ENCODE assay signal across 11 cellular contexts in genomic region chr1:25017436-25018109, GRCh38.
DNase-seq lines count a peak whose midpoint lies in the region; ATAC-seq and TF ChIP-seq lines count a peak whose summit lies in the region.
"Had no signal": no experiment of that assay in that cellular context is flagged by ENCODE, and none has a peak within 500 bp of the region (broad histone marks: within the 10 kb centered on the region; RNA-seq: fewer than 3 reads in every experiment).

No MANE protein-coding gene starts in this region.

- peak; percentile 67 for DNase-seq in activated CD4-positive, alpha-beta T cell treated with anti-CD3 and anti-CD28 coated beads, Interleukin-2, amount 10 ng/mL, durations not matched to agents 24 days and 14 days
- DNase-seq in activated CD4-positive, alpha-beta T cell treated with anti-CD3 and anti-CD28 coated beads for 4 hours: no peak
- DNase-seq in SJSA1 (ENCODE audit: low read depth in 1 of 2, low spot score in 2 of 2) (peak; percentile 59 to 66), retinal pigment epithelial cell (ENCODE audit: low read depth) (no peak), uterus (no peak)
- no peak for DNase-seq in effector memory CD8-positive, alpha-beta T cell
- no peak for DNase-seq in stimulated activated CD4-positive, alpha-beta T cell treated with anti-CD3 and anti-CD28 coated beads, Interleukin-4, amount 100 ng/mL, for 4 hours
- DNase-seq: dorsolateral prefrontal cortex had no signal

- TF ChIP-seq POLR2A in uterus (IDR thresholded peaks at IDR 0.05): no peak

- H3K36me3 ChIP-seq in SJSA1 (no peaks in the 10 kb centered on the region), uterus (no peaks in the 10 kb centered on the region)
- H3K36me3 ChIP-seq: thoracic aorta had no signal

- peaks cover 6% of the 10 kb centered on the region for H3K36me3 Mint-ChIP-seq in activated CD4-positive, alpha-beta T cell treated with anti-CD3 and anti-CD28 coated beads, Interleukin-2, amount 10 ng/mL, durations not matched to agents 24 days and 14 days (ENCODE audit: low read depth)
- peaks cover 8% of the 10 kb centered on the region for H3K36me3 Mint-ChIP-seq in effector memory CD8-positive, alpha-beta T cell (ENCODE audit: insufficient read depth)

- H3K4me1 Mint-ChIP-seq in activated CD4-positive, alpha-beta T cell treated with anti-CD3 and anti-CD28 coated beads, Interleukin-2, amount 10 ng/mL, durations not matched to agents 24 days and 14 days: peaks cover 54% of the 10 kb centered on the region
- H3K4me1 Mint-ChIP-seq in effector memory CD8-positive, alpha-beta T cell (ENCODE audit: low read depth in 2 of 2): peaks cover 38 to 49% of the 10 kb centered on the region in 2 donors

- H3K27me3 Mint-ChIP-seq in activated CD4-positive, alpha-beta T cell treated with anti-CD3 and anti-CD28 coated beads, Interleukin-2, amount 10 ng/mL, durations not matched to agents 24 days and 14 days: no peaks in the 10 kb centered on the region
- H3K27me3 Mint-ChIP-seq in effector memory CD8-positive, alpha-beta T cell: no peaks in the 10 kb centered on the region

- H3K27ac ChIP-seq in SJSA1 (peak overlapping the region; percentile 32; the same call in 1 of the 2 replicates), uterus (no peak overlapping the region)
- H3K27ac ChIP-seq: thoracic aorta had no signal

- H3K4me3 ChIP-seq in SJSA1 (no peak overlapping the region), retinal pigment epithelial cell (ENCODE audit: low read length) (no peak overlapping the region), uterus (no peak overlapping the region)
- H3K4me3 ChIP-seq: A549, dorsolateral prefrontal cortex, thoracic aorta had no signal

- peak overlapping the region; percentile 32 for H3K4me3 Mint-ChIP-seq in activated CD4-positive, alpha-beta T cell treated with anti-CD3 and anti-CD28 coated beads, Interleukin-2, amount 10 ng/mL, durations not matched to agents 24 days and 14 days
- peak overlapping the region in 1 of 2 donors; percentile 58 for H3K4me3 Mint-ChIP-seq in effector memory CD8-positive, alpha-beta T cell

- no peaks in the 10 kb centered on the region for H3K27me3 ChIP-seq in SJSA1 (replicated peaks)
- no peaks in the 10 kb centered on the region for H3K27me3 ChIP-seq in uterus

- TF ChIP-seq CTCF in retinal pigment epithelial cell (conservative IDR thresholded peaks at IDR 0.05; ENCODE audit: low read depth, low read length) (peak; percentile 8), uterus (IDR thresholded peaks at IDR 0.05) (no peak)

- H3K27ac Mint-ChIP-seq in activated CD4-positive, alpha-beta T cell treated with anti-CD3 and anti-CD28 coated beads, Interleukin-2, amount 10 ng/mL, durations not matched to agents 24 days and 14 days: peak overlapping the region; percentile 77
- H3K27ac Mint-ChIP-seq in effector memory CD8-positive, alpha-beta T cell: peak overlapping the region; percentile 71 to 89

- H3K9me3 Mint-ChIP-seq in activated CD4-positive, alpha-beta T cell treated with anti-CD3 and anti-CD28 coated beads, Interleukin-2, amount 10 ng/mL, durations not matched to agents 24 days and 14 days: no peaks in the 10 kb centered on the region
- no peaks in the 10 kb centered on the region for H3K9me3 Mint-ChIP-seq in effector memory CD8-positive, alpha-beta T cell

- no peaks in the 10 kb centered on the region for H3K9me3 ChIP-seq in SJSA1 (replicated peaks)
- no peaks in the 10 kb centered on the region for H3K9me3 ChIP-seq in uterus
- H3K9me3 ChIP-seq: A549, thoracic aorta had no signal

- peaks cover 20% of the 10 kb centered on the region for H3K4me1 ChIP-seq in SJSA1 (replicated peaks)
- H3K4me1 ChIP-seq in uterus: no peaks in the 10 kb centered on the region

- ATAC-seq in effector memory CD8-positive, alpha-beta T cell (replicated peaks): peak; percentile 5
- ATAC-seq in HG02678 (IDR thresholded peaks at IDR 0.05; ENCODE audit: unreplicated experiment): no peak

- intact Hi-C loops in activated CD4-positive, alpha-beta T cell treated with anti-CD3 and anti-CD28 coated beads, Interleukin-2, amount 10 ng/mL, durations not matched to agents 24 days and 14 days (cut with micrococcal nuclease): no loop called here
- intact Hi-C loops in uterus (cut with DNase I; ENCODE audit: low total_unique reads): no loop called here

Comparison
In these comparisons a context has a peak if more than half of its experiments do, and no peak if none do; other contexts are left out.
1. DNase-seq: peak in activated CD4-positive, alpha-beta T cell treated with anti-CD3 and anti-CD28 coated beads, Interleukin-2, amount 10 ng/mL, durations not matched to agents 24 days and 14 days (single experiment) and SJSA1 (2 of 2); none in activated CD4-positive, alpha-beta T cell treated with anti-CD3 and anti-CD28 coated beads for 4 hours (0 of 2), effector memory CD8-positive, alpha-beta T cell (0 of 3), retinal pigment epithelial cell (single experiment), stimulated activated CD4-positive, alpha-beta T cell treated with anti-CD3 and anti-CD28 coated beads, Interleukin-4, amount 100 ng/mL, for 4 hours (0 of 2) and uterus (0 of 2).